In the genomic region with DNA sequence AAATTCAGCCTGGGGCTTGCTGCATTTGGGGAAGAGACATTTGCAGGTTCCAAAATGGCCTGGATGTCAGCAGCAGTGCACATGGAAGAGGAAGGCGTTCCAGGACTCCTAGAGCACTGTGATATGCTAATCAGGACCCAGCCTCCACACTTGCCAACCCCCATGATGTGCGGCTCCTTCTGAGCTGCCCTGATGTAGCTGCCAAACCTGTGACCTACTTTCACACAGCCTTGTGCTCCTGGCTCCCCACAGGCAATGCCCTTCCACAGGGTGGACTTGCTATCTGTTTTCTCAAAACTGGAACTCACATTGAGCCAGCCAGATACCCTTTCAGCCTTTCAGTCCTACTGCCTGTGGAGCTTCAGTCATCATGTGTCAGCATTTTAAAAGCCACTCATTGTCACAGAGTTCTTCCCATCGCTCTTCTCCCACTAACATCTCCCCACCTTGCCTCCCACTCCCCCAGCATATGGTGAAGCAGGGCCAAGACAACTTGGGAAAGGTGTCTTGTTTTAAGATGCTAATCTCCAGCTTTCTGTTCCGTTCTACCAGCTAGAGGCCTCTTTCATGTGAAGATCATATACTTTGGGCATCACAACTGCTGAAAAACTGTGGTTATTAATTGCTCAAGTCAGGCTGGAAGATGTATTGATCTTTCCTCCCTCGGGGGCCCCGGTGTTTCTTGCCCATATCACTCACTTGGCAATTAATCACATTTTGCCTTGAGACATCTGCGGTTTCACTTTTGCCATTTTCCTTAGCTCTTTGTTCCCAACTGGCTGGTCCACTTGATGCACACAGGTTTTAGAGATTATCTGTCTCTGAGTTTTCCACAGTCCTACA, we compare ENCODE assay signal across 20 cellular contexts.
DNase-seq lines count a peak whose midpoint lies in the region; ATAC-seq, FAIRE-seq and TF ChIP-seq lines count a peak whose summit lies in the region.
"Had no signal": no experiment of that assay in that cellular context is flagged by ENCODE, and none has a peak within 500 bp of the region (broad histone marks: within the 10 kb centered on the region; RNA-seq: fewer than 3 reads in every experiment).

No MANE protein-coding gene starts in this region.

- H3K9me3 Mint-ChIP-seq in glutamatergic neuron (ENCODE audit: unreplicated experiment) (peaks cover 4% of the 10 kb centered on the region), nephron (no peaks in the 10 kb centered on the region)
- H3K9me3 Mint-ChIP-seq: activated naive CD4-positive, alpha-beta T cell treated with anti-CD3 and anti-CD28 coated beads for 36 hours had no signal

- H3K27me3 ChIP-seq in uterus, result no peaks in the 10 kb centered on the region
- no peaks in the 10 kb centered on the region for H3K27me3 ChIP-seq in small intestine (ENCODE audit: control insufficient read depth in 2 of 2, insufficient read depth in 2 of 2, low read length in 2 of 2)
- H3K27me3 ChIP-seq in lower lobe of right lung (ENCODE audit: low read depth), result no peaks in the 10 kb centered on the region
- H3K27me3 ChIP-seq: ascending aorta, suprapubic skin had no signal

- H3K36me3 ChIP-seq in uterus, result no peaks in the 10 kb centered on the region
- H3K36me3 ChIP-seq in small intestine (ENCODE audit: control insufficient read depth in 2 of 2, insufficient read depth in 2 of 2, low read length in 2 of 2), result no peaks in the 10 kb centered on the region
- H3K36me3 ChIP-seq in lower lobe of right lung, result no peaks in the 10 kb centered on the region
- H3K36me3 ChIP-seq: ascending aorta, suprapubic skin had no signal

- intact Hi-C loops in Right ventricle myocardium inferior (cut with DNase I) (no loop called here), cardiac septum (cut with DNase I) (no loop called here), uterus (cut with DNase I; ENCODE audit: low total_unique reads) (no loop called here), lower lobe of right lung (cut with DNase I) (no loop called here)

- WGBS in small intestine, 3 donors, result 45 to 68% (median 62%) methylated on average over 7 of the region's 7 CpGs

- no peaks in the 10 kb centered on the region for H3K4me1 ChIP-seq in uterus
- no peaks in the 10 kb centered on the region for H3K4me1 ChIP-seq in small intestine (ENCODE audit: control insufficient read depth in 2 of 2, insufficient read depth in 1 of 2, low read depth in 1 of 2, low read length in 1 of 2)
- H3K4me1 ChIP-seq in lower lobe of right lung, result no peaks in the 10 kb centered on the region
- H3K4me1 ChIP-seq: A549, ascending aorta, suprapubic skin had no signal

- TF ChIP-seq CTCF in glutamatergic neuron (IDR thresholded peaks at IDR 0.05; ENCODE audit: partially characterized antibody, unreplicated experiment), result no peak
- TF ChIP-seq CTCF in nephron (IDR thresholded peaks at IDR 0.05; ENCODE audit: unreplicated experiment in 3 of 3), result no peak
- TF ChIP-seq CTCF in uterus (IDR thresholded peaks at IDR 0.05), result no peak
- TF ChIP-seq CTCF in lower lobe of right lung (IDR thresholded peaks at IDR 0.05), result no peak

- no peak for FAIRE-seq in small intestine (lab: Jason Lieb, UNC)
- FAIRE-seq: A549 had no signal

- H3K27me3 Mint-ChIP-seq in glutamatergic neuron (ENCODE audit: unreplicated experiment) (peaks cover 5% of the 10 kb centered on the region), nephron (ENCODE audit: low read depth) (no peaks in the 10 kb centered on the region)

- TF ChIP-seq POLR2A in uterus (IDR thresholded peaks at IDR 0.05), result no peak

- H3K27ac ChIP-seq in uterus (no peak overlapping the region), small intestine (ENCODE audit: low read depth in 1 of 2, low read length in 1 of 2) (no peak overlapping the region), lower lobe of right lung (no peak overlapping the region)
- H3K27ac ChIP-seq: A549, ascending aorta, coronary artery, suprapubic skin had no signal

- H3K9me3 ChIP-seq in uterus, result no peaks in the 10 kb centered on the region
- H3K9me3 ChIP-seq in small intestine (ENCODE audit: control insufficient read depth, low read depth), result no peaks in the 10 kb centered on the region
- no peaks in the 10 kb centered on the region for H3K9me3 ChIP-seq in lower lobe of right lung
- H3K9me3 ChIP-seq: A549, ascending aorta, suprapubic skin had no signal

- peak; percentile 98 for ATAC-seq in Right ventricle myocardium inferior
- no peak for ATAC-seq in GM21390 (IDR thresholded peaks at IDR 0.05; ENCODE audit: unreplicated experiment)
- no peak for ATAC-seq in lower lobe of right lung
- ATAC-seq: A549 had no signal

- no peak for DNase-seq in Right ventricle myocardium inferior (ENCODE audit: missing footprints)
- DNase-seq in cardiac septum (ENCODE audit: low spot score), result no peak
- DNase-seq in glutamatergic neuron, result peak; percentile 53
- DNase-seq in uterus, result no peak
- DNase-seq in small intestine, result no peak
- DNase-seq in lower lobe of right lung, result no peak
- DNase-seq: activated naive CD4-positive, alpha-beta T cell treated with anti-CD3 and anti-CD28 coated beads for 36 hours; activated T-cell treated with anti-CD3 and anti-CD28 coated beads for 4 hours; DMS153; foreskin fibroblast; kidney glomerular epithelial cell; NCI-H146; occipital lobe; stimulated activated CD4-positive, alpha-beta T cell treated with anti-CD3 and anti-CD28 coated beads, Interleukin-4, amount 100 ng/mL, for 1 hour had no signal

- H3K4me3 ChIP-seq in uterus (no peak overlapping the region), small intestine (ENCODE audit: low read depth in 1 of 2, low read length in 2 of 2) (no peak overlapping the region), lower lobe of right lung (no peak overlapping the region)
- H3K4me3 ChIP-seq: A549, ascending aorta, coronary artery, suprapubic skin had no signal

- peaks cover 31% of the 10 kb centered on the region for H3K4me1 Mint-ChIP-seq in glutamatergic neuron (ENCODE audit: low read depth, unreplicated experiment)
- H3K4me1 Mint-ChIP-seq in nephron, result peaks cover 33% of the 10 kb centered on the region

- peaks cover 3% of the 10 kb centered on the region for H3K36me3 Mint-ChIP-seq in glutamatergic neuron (ENCODE audit: unreplicated experiment)
- peaks cover 28% of the 10 kb centered on the region for H3K36me3 Mint-ChIP-seq in nephron (ENCODE audit: low read depth)

- H3K4me3 Mint-ChIP-seq in glutamatergic neuron (ENCODE audit: unreplicated experiment) (peak overlapping the region; percentile 69), nephron (no peak overlapping the region)
- H3K4me3 Mint-ChIP-seq: activated naive CD4-positive, alpha-beta T cell treated with anti-CD3 and anti-CD28 coated beads for 36 hours had no signal

- H3K27ac Mint-ChIP-seq in glutamatergic neuron (ENCODE audit: unreplicated experiment), result peak overlapping the region; percentile 93
- H3K27ac Mint-ChIP-seq in nephron, result peak overlapping the region; percentile 20 to 76 (median 68)
- H3K27ac Mint-ChIP-seq: activated naive CD4-positive, alpha-beta T cell treated with anti-CD3 and anti-CD28 coated beads for 36 hours had no signal
